Comparison of ENCODE assay signal across 38 cellular contexts in the genomic region with DNA sequence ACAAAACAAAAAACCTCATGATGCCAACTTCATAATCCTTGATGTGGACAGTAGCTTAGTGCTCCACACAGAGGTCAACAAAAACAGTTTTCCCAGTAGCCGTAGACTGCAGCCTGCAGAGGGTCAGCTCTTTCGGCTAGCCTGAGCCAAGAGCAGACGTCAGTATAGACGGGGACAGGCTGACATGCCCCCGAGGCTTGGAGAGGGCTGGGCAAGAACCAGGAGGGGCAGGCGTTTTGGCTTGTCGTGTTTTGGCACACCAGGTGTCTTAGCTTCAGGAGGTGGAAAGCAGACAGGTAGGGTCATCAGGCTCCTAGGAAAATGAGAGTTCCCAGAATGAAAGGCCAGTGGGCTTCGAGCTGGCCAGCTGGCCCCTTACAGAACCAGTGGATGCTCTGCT. TPM values are rescaled to one million over a fixed set of nuclear protein-coding genes. Genes with fewer than 3 reads are reported as not detected.
"Had no signal": no experiment of that assay in that cellular context is flagged by ENCODE, and none has a peak within 500 bp of the region (broad histone marks: within the 10 kb centered on the region; RNA-seq: fewer than 3 reads in every experiment).

No MANE protein-coding gene starts in this region.

- H3K36me3 Mint-ChIP-seq: activated naive CD4-positive, alpha-beta T cell treated with anti-CD3 and anti-CD28 coated beads, Interleukin-2, amount 10 ng/mL, durations not matched to agents 7 days and 5 days; activated naive CD4-positive, alpha-beta T cell treated with anti-CD3 and anti-CD28 coated beads, Interleukin-2, amount 50 U/mL, for 72 hours; activated naive CD8-positive, alpha-beta T cell; activated naive CD8-positive, alpha-beta T cell treated with anti-CD3 and anti-CD28 coated beads for 36 hours; activated naive CD8-positive, alpha-beta T cell treated with anti-CD3 and anti-CD28 coated beads, Interleukin-2, amount 10 ng/mL, durations not matched to agents 7 days and 5 days had no signal

- H3K4me1 Mint-ChIP-seq: activated naive CD4-positive, alpha-beta T cell treated with anti-CD3 and anti-CD28 coated beads, Interleukin-2, amount 10 ng/mL, durations not matched to agents 7 days and 5 days; activated naive CD8-positive, alpha-beta T cell treated with anti-CD3 and anti-CD28 coated beads for 36 hours; activated naive CD8-positive, alpha-beta T cell treated with anti-CD3 and anti-CD28 coated beads, Interleukin-2, amount 50 U/mL, for 24 hours; activated T-helper 17 cell treated with anti-CD3 and anti-CD28 coated beads, Interleukin-2, amount 50 U/mL, for 72 hours; brain; central memory CD8-positive, alpha-beta T cell had no signal

- ATAC-seq: activated naive CD4-positive, alpha-beta T cell treated with anti-CD3 and anti-CD28 coated beads, Interleukin-2, amount 50 U/mL, for 72 hours; activated naive CD8-positive, alpha-beta T cell treated with anti-CD3 and anti-CD28 coated beads, Interleukin-2, amount 50 U/mL, for 24 hours; activated T-cell treated with anti-CD3 and anti-CD28 coated beads, Interleukin-2, amount 50 U/mL, for 4 hours; activated T-cell treated with anti-CD3 and anti-CD28 coated beads, Interleukin-2, amount 50 U/mL, for 72 hours; activated T-helper 17 cell treated with anti-CD3 and anti-CD28 coated beads, Interleukin-2, amount 50 U/mL, for 72 hours; body of pancreas had no signal

- H3K36me3 ChIP-seq: brain microvascular endothelial cell, breast epithelium had no signal

- H3K4me1 ChIP-seq: ascending aorta, body of pancreas, breast epithelium had no signal

- H3K27me3 Mint-ChIP-seq: activated naive CD8-positive, alpha-beta T cell; activated naive CD8-positive, alpha-beta T cell treated with anti-CD3 and anti-CD28 coated beads for 36 hours; activated naive CD8-positive, alpha-beta T cell treated with anti-CD3 and anti-CD28 coated beads, Interleukin-2, amount 10 ng/mL, durations not matched to agents 7 days and 5 days; activated naive CD8-positive, alpha-beta T cell treated with anti-CD3 and anti-CD28 coated beads, Interleukin-2, amount 50 U/mL, for 24 hours; activated T-cell treated with anti-CD3 and anti-CD28 coated beads, Interleukin-2, amount 50 U/mL, for 24 hours; activated T-helper 17 cell treated with anti-CD3 and anti-CD28 coated beads, Interleukin-2, amount 50 U/mL, for 72 hours; brain; central memory CD8-positive, alpha-beta T cell had no signal

- H3K4me3 ChIP-seq: adrenal gland, ascending aorta, body of pancreas, breast epithelium, cardiac muscle cell had no signal

- H3K9me3 ChIP-seq: adrenal gland, ascending aorta, body of pancreas, breast epithelium had no signal

- H3K27me3 ChIP-seq: adrenal gland, ascending aorta, body of pancreas, brain microvascular endothelial cell, breast epithelium, cardiac muscle cell had no signal

- DNase-seq: activated effector memory CD4-positive, alpha-beta T cell treated with anti-CD3 and anti-CD28 coated beads, Interleukin-2, amount 50 U/mL, for 16 hours; activated effector memory CD4-positive, alpha-beta T cell treated with Interleukin-2 at 50 U/mL for 16 hours; activated gamma-delta T cell; activated gamma-delta T cell treated with Interleukin-2 at 50 U/mL for 16 hours; activated naive CD4-positive, alpha-beta T cell; activated naive CD4-positive, alpha-beta T cell treated with anti-CD3 and anti-CD28 coated beads for 36 hours; activated naive CD4-positive, alpha-beta T cell treated with anti-CD3 and anti-CD28 coated beads, Interleukin-2, amount 10 ng/mL, durations not matched to agents 7 days and 5 days; activated naive CD4-positive, alpha-beta T cell treated with anti-CD3 and anti-CD28 coated beads, Interleukin-2, amount 50 U/mL, for 16 hours; activated naive CD8-positive, alpha-beta T cell treated with anti-CD3 and anti-CD28 coated beads for 36 hours; activated naive CD8-positive, alpha-beta T cell treated with anti-CD3 and anti-CD28 coated beads, Interleukin-2, amount 10 ng/mL, durations not matched to agents 7 days and 5 days; activated naive CD8-positive, alpha-beta T cell treated with anti-CD3 and anti-CD28 coated beads, Interleukin-2, amount 50 U/mL, for 24 hours; activated T-cell treated with anti-CD3 and anti-CD28 coated beads, Interleukin-2, amount 50 U/mL, for 1 hour; activated T-cell treated with anti-CD3 and anti-CD28 coated beads, Interleukin-2, amount 50 U/mL, for 24 hours; activated T-cell treated with anti-CD3 and anti-CD28 coated beads, Interleukin-2, amount 50 U/mL, for 4 hours; activated T-cell treated with anti-CD3 and anti-CD28 coated beads, Interleukin-2, amount 50 U/mL, for 48 hours; activated T-cell treated with anti-CD3 and anti-CD28 coated beads, Interleukin-2, amount 50 U/mL, for 72 hours; adrenal gland; amniotic stem cell; amygdala; anterior cingulate cortex; aorta; body of pancreas; brain microvascular endothelial cell; caudate nucleus; central memory CD4-positive, alpha-beta T cell; cerebellar nuclear complex had no signal

- H3K27ac Mint-ChIP-seq: activated naive CD4-positive, alpha-beta T cell treated with anti-CD3 and anti-CD28 coated beads for 36 hours; activated naive CD4-positive, alpha-beta T cell treated with anti-CD3 and anti-CD28 coated beads, Interleukin-2, amount 10 ng/mL, durations not matched to agents 7 days and 5 days; activated naive CD4-positive, alpha-beta T cell treated with anti-CD3 and anti-CD28 coated beads, Interleukin-2, amount 50 U/mL, for 72 hours; activated naive CD8-positive, alpha-beta T cell; activated naive CD8-positive, alpha-beta T cell treated with anti-CD3 and anti-CD28 coated beads for 36 hours; activated naive CD8-positive, alpha-beta T cell treated with anti-CD3 and anti-CD28 coated beads, Interleukin-2, amount 10 ng/mL, durations not matched to agents 7 days and 5 days; activated naive CD8-positive, alpha-beta T cell treated with anti-CD3 and anti-CD28 coated beads, Interleukin-2, amount 50 U/mL, for 24 hours; activated T-cell treated with anti-CD3 and anti-CD28 coated beads, Interleukin-2, amount 50 U/mL, for 24 hours; activated T-cell treated with anti-CD3 and anti-CD28 coated beads, Interleukin-2, amount 50 U/mL, for 72 hours; activated T-helper 1 cell treated with anti-CD3 and anti-CD28 coated beads, Interleukin-12 subunit alpha, Interleukin-12 subunit beta, Interleukin-2, Interleukin-4 antibody, amounts not matched to agents 30 ng/mL and 10 ng/mL and 1 ng/mL, durations not matched to agents 14 hours and 24 hours and 36 hours; activated T-helper 17 cell treated with anti-CD3 and anti-CD28 coated beads, Interleukin-2, amount 50 U/mL, for 72 hours; activated T-helper 2 cell treated with anti-CD3 and anti-CD28 coated beads, Interferon-gamma antibody, Interleukin-2, Interleukin-4, amounts not matched to agents 10 μg/mL and 5 μg/mL and 100 μg/mL, durations not matched to agents 14 hours and 24 hours and 36 hours had no signal

- H3K9me3 Mint-ChIP-seq: activated naive CD4-positive, alpha-beta T cell treated with anti-CD3 and anti-CD28 coated beads for 36 hours; activated naive CD4-positive, alpha-beta T cell treated with anti-CD3 and anti-CD28 coated beads, Interleukin-2, amount 10 ng/mL, durations not matched to agents 7 days and 5 days; activated naive CD4-positive, alpha-beta T cell treated with anti-CD3 and anti-CD28 coated beads, Interleukin-2, amount 50 U/mL, for 72 hours; activated naive CD8-positive, alpha-beta T cell treated with anti-CD3 and anti-CD28 coated beads for 36 hours; activated naive CD8-positive, alpha-beta T cell treated with anti-CD3 and anti-CD28 coated beads, Interleukin-2, amount 10 ng/mL, durations not matched to agents 7 days and 5 days; activated naive CD8-positive, alpha-beta T cell treated with anti-CD3 and anti-CD28 coated beads, Interleukin-2, amount 50 U/mL, for 24 hours; activated T-cell treated with anti-CD3 and anti-CD28 coated beads, Interleukin-2, amount 50 U/mL, for 24 hours; activated T-cell treated with anti-CD3 and anti-CD28 coated beads, Interleukin-2, amount 50 U/mL, for 4 hours; activated T-cell treated with anti-CD3 and anti-CD28 coated beads, Interleukin-2, amount 50 U/mL, for 72 hours; activated T-helper 1 cell treated with anti-CD3 and anti-CD28 coated beads, Interleukin-12 subunit alpha, Interleukin-12 subunit beta, Interleukin-2, Interleukin-4 antibody, amounts not matched to agents 30 ng/mL and 10 ng/mL and 1 ng/mL, durations not matched to agents 14 hours and 24 hours and 36 hours; activated T-helper 17 cell treated with anti-CD3 and anti-CD28 coated beads, Interleukin-2, amount 50 U/mL, for 72 hours; activated T-helper 2 cell treated with anti-CD3 and anti-CD28 coated beads, Interferon-gamma antibody, Interleukin-2, Interleukin-4, amounts not matched to agents 10 μg/mL and 5 μg/mL and 100 μg/mL, durations not matched to agents 14 hours and 24 hours and 36 hours; brain; central memory CD8-positive, alpha-beta T cell had no signal

- H3K27ac ChIP-seq: adrenal gland, ascending aorta, body of pancreas, brain microvascular endothelial cell, breast epithelium, cardiac muscle cell had no signal

- H3K4me3 Mint-ChIP-seq: activated naive CD4-positive, alpha-beta T cell treated with anti-CD3 and anti-CD28 coated beads for 36 hours; activated naive CD4-positive, alpha-beta T cell treated with anti-CD3 and anti-CD28 coated beads, Interleukin-2, amount 10 ng/mL, durations not matched to agents 7 days and 5 days; activated naive CD8-positive, alpha-beta T cell; activated naive CD8-positive, alpha-beta T cell treated with anti-CD3 and anti-CD28 coated beads for 36 hours; activated naive CD8-positive, alpha-beta T cell treated with anti-CD3 and anti-CD28 coated beads, Interleukin-2, amount 10 ng/mL, durations not matched to agents 7 days and 5 days; activated naive CD8-positive, alpha-beta T cell treated with anti-CD3 and anti-CD28 coated beads, Interleukin-2, amount 50 U/mL, for 24 hours; activated T-cell treated with anti-CD3 and anti-CD28 coated beads, Interleukin-2, amount 50 U/mL, for 24 hours; activated T-cell treated with anti-CD3 and anti-CD28 coated beads, Interleukin-2, amount 50 U/mL, for 4 hours; activated T-cell treated with anti-CD3 and anti-CD28 coated beads, Interleukin-2, amount 50 U/mL, for 72 hours; activated T-helper 1 cell treated with anti-CD3 and anti-CD28 coated beads, Interleukin-12 subunit alpha, Interleukin-12 subunit beta, Interleukin-2, Interleukin-4 antibody, amounts not matched to agents 30 ng/mL and 10 ng/mL and 1 ng/mL, durations not matched to agents 14 hours and 24 hours and 36 hours; activated T-helper 17 cell treated with anti-CD3 and anti-CD28 coated beads, Interleukin-2, amount 50 U/mL, for 72 hours; brain; central memory CD8-positive, alpha-beta T cell had no signal

RNA-seq across cellular contexts. Expression of gene TMEM40, which starts 59.2 kb away (rescaled TPM):
- total RNA-seq: activated naive CD4-positive, alpha-beta T cell treated with anti-CD3 and anti-CD28 coated beads for 36 hours; activated naive CD4-positive, alpha-beta T cell treated with anti-CD3 and anti-CD28 coated beads, Interleukin-2, amount 50 U/mL, for 72 hours; activated naive CD8-positive, alpha-beta T cell treated with anti-CD3 and anti-CD28 coated beads for 36 hours; activated naive CD8-positive, alpha-beta T cell treated with anti-CD3 and anti-CD28 coated beads, Interleukin-2, amount 10 ng/mL, durations not matched to agents 7 days and 5 days; activated T-cell treated with anti-CD3 and anti-CD28 coated beads, Interleukin-2, amount 50 U/mL, for 4 hours; activated T-cell treated with anti-CD3 and anti-CD28 coated beads, Interleukin-2, amount 50 U/mL, for 72 hours; activated T-helper 1 cell treated with anti-CD3 and anti-CD28 coated beads, Interleukin-12 subunit alpha, Interleukin-12 subunit beta, Interleukin-2, Interleukin-4 antibody, amounts not matched to agents 30 ng/mL and 10 ng/mL and 1 ng/mL, durations not matched to agents 14 hours and 24 hours and 36 hours; activated T-helper 17 cell treated with anti-CD3 and anti-CD28 coated beads, Interleukin-2, amount 50 U/mL, for 72 hours; activated T-helper 2 cell treated with anti-CD3 and anti-CD28 coated beads, Interferon-gamma antibody, Interleukin-2, Interleukin-4, amounts not matched to agents 10 μg/mL and 5 μg/mL and 100 μg/mL, durations not matched to agents 14 hours and 24 hours and 36 hours; ascending aorta; body of pancreas; cerebellum; chondrocyte had no signal
